In genomic region chr1:170310931-170311330, GRCh38 we compare ENCODE assay signal across 16 cellular contexts.
"Had no signal": no experiment of that assay in that cellular context is flagged by ENCODE, and none has a peak within 500 bp of the region (broad histone marks: within the 10 kb centered on the region; RNA-seq: fewer than 3 reads in every experiment).

No MANE protein-coding gene starts in this region.

- H3K4me3 ChIP-seq: dorsolateral prefrontal cortex, left ventricle myocardium inferior, spleen, thoracic aorta had no signal

- ATAC-seq: activated naive CD4-positive, alpha-beta T cell treated with anti-CD3 and anti-CD28 coated beads, Interleukin-2, amount 50 U/mL, for 72 hours; activated T-cell treated with anti-CD3 and anti-CD28 coated beads, Interleukin-2, amount 50 U/mL, for 72 hours; naive thymus-derived CD8-positive, alpha-beta T cell; right cardiac atrium had no signal

- H3K27me3 ChIP-seq: dorsolateral prefrontal cortex, spleen had no signal

- DNase-seq: activated CD4-positive, alpha-beta T cell treated with anti-CD3 and anti-CD28 coated beads, Interleukin-2, amount 10 ng/mL, durations not matched to agents 24 days and 14 days; activated CD4-positive, CD25-positive, alpha-beta regulatory T cell; activated CD8-positive, alpha-beta memory T cell treated with anti-CD3 and anti-CD28 coated beads, Interleukin-2, amount 50 U/mL, for 48 hours; activated gamma-delta T cell; activated T-cell treated with anti-CD3 and anti-CD28 coated beads, Interleukin-2, amount 50 U/mL, for 72 hours; amniotic stem cell; dorsolateral prefrontal cortex; endodermal cell; hippocampal formation; kidney; left ventricle myocardium inferior; naive thymus-derived CD8-positive, alpha-beta T cell; right cardiac atrium; spleen had no signal

- FAIRE-seq: kidney had no signal

- H3K36me3 ChIP-seq: left ventricle myocardium inferior, spleen, thoracic aorta had no signal

- H3K27ac ChIP-seq: dorsolateral prefrontal cortex, left ventricle myocardium inferior, spleen had no signal
